9 cellular contexts compared by ENCODE assay signal in genomic region chr5:135208555-135209494, GRCh38.
DNase-seq lines count a peak whose midpoint lies in the region; ATAC-seq and TF ChIP-seq lines count a peak whose summit lies in the region.
"Had no signal": no experiment of that assay in that cellular context is flagged by ENCODE, and none has a peak within 500 bp of the region (broad histone marks: within the 10 kb centered on the region; RNA-seq: fewer than 3 reads in every experiment).

No MANE protein-coding gene starts in this region.

- TF ChIP-seq CTCF in coronary artery (IDR thresholded peaks at IDR 0.05), result no peak

- ATAC-seq in GM18909 (IDR thresholded peaks at IDR 0.05; ENCODE audit: poor library complexity, unreplicated experiment) (no peak), GM18520 (IDR thresholded peaks at IDR 0.05; ENCODE audit: unreplicated experiment) (no peak)

- H3K27ac ChIP-seq in coronary artery, result peak overlapping the region; percentile 72 to 75
- H3K27ac ChIP-seq: upper lobe of left lung had no signal

- no peak overlapping the region for H3K4me3 ChIP-seq in coronary artery
- H3K4me3 ChIP-seq: upper lobe of left lung had no signal

- DNase-seq in COLO829 (ENCODE audit: low spot score) (peak; percentile 25), NCI-H1092 treated with DMSO at 0.1 percent for 48 hours (lab: John Stamatoyannopoulos, UW) (peak; percentile 45), coronary artery (ENCODE audit: low spot score) (peak; percentile 87), myocyte (ENCODE audit: low read depth) (peak; percentile 91), GF-D8 (lab: John Stamatoyannopoulos, UW) (no peak)
- no peak for DNase-seq in stimulated activated naive CD4-positive, alpha-beta T cell (lab: John Stamatoyannopoulos, UW)
- DNase-seq: upper lobe of left lung had no signal

Comparison
In these comparisons a context has a peak if more than half of its experiments do, and no peak if none do; other contexts are left out.
1. DNase-seq: peak in COLO829 (single experiment), NCI-H1092 treated with DMSO at 0.1 percent for 48 hours (single experiment), coronary artery (single experiment) and myocyte (single experiment); none in stimulated activated naive CD4-positive, alpha-beta T cell (0 of 6) and GF-D8 (single experiment).